Comparison of ENCODE assay signal across 16 cellular contexts in the genomic region with DNA sequence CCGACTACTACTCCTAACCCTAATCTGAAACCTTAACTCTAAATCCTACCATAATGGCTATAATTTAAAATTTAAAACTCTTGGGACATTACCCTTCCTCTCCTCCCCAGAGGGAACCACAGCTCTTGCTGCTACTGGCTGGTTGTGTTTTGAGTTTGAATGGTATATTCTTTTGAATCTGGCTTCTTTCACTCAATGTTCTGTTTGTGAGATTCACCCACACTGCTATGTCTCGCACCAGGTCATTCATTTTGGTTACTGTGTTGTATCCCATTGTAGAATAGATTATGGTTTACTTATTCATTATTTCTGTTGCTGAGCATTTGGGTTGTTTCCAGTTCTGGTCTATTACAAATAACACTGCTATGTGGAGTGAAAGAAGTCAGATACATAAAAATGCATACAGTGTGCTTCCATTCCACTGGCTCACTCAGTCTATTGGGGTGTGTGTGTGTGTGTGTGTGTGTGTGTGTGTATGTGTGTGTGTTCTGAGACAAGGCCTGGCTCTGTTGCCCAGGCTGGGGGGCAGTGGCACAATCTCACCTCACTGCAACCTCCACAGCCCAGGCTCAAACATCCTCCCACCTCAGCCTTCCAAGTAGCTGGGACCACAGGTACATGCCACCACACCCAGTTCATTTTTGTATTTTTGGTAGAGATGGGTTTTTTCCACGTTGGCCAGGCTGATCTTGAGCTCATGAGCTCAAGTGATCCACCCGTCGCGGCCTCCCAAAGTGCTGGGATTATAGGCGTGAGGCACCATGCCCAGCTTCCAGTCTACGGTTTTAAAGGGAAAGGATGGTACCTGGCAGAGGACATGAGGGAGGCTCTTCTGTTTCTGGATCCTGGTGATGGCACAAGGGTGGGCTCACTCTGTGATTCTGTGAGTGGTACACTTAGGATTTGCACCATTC. TPM values are rescaled to one million over a fixed set of nuclear protein-coding genes. Genes with fewer than 3 reads are reported as not detected.
DNase-seq lines count a peak whose midpoint lies in the region; TF ChIP-seq lines count a peak whose summit lies in the region.
"Had no signal": no experiment of that assay in that cellular context is flagged by ENCODE, and none has a peak within 500 bp of the region (broad histone marks: within the 10 kb centered on the region; RNA-seq: fewer than 3 reads in every experiment).

No MANE protein-coding gene starts in this region.

- peaks cover 6% of the 10 kb centered on the region for H3K4me1 Mint-ChIP-seq in activated T-helper 2 cell treated with anti-CD3 and anti-CD28 coated beads, Interferon-gamma antibody, Interleukin-2, Interleukin-4, amounts not matched to agents 10 μg/mL and 5 μg/mL and 100 μg/mL, durations not matched to agents 14 hours and 24 hours and 36 hours (ENCODE audit: low read depth)
- no peaks in the 10 kb centered on the region for H3K4me1 Mint-ChIP-seq in mesothelial cell of epicardium
- H3K4me1 Mint-ChIP-seq: central memory CD8-positive, alpha-beta T cell; endodermal cell had no signal

- peak; percentile 55 for DNase-seq in AG08396 (ENCODE audit: low spot score)
- peak; percentile 29 for DNase-seq in LHCN-M2 (ENCODE audit: low read depth)
- peak; percentile 11 for DNase-seq in ecto neural progenitor cell (ENCODE audit: low spot score)
- peak; percentile 86 for DNase-seq in kidney tubule cell (ENCODE audit: low spot score)
- no peak for DNase-seq in NCI-H748 treated with DMSO at 0.1 percent for 48 hours (lab: John Stamatoyannopoulos, UW)
- DNase-seq in activated T-helper 2 cell treated with anti-CD3 and anti-CD28 coated beads, Interferon-gamma antibody, Interleukin-2, Interleukin-4, amounts not matched to agents 10 μg/mL and 5 μg/mL and 100 μg/mL, durations not matched to agents 14 hours and 24 hours and 36 hours (ENCODE audit: low spot score): no peak
- DNase-seq in DMS53 treated with DMSO at 0.1 percent for 48 hours (lab: John Stamatoyannopoulos, UW; ENCODE audit: unreplicated experiment): no peak
- DNase-seq in mesothelial cell of epicardium (ENCODE audit: low spot score in 2 of 2, unreplicated experiment in 2 of 2): no peak
- DNase-seq: activated CD4-positive, alpha-beta T cell treated with anti-CD3 and anti-CD28 coated beads for 48 hours; activated T-cell treated with anti-CD3 and anti-CD28 coated beads, Interleukin-2, amount 50 U/mL, for 24 hours; Calu3; endodermal cell; T-helper 9 cell had no signal

- no peaks in the 10 kb centered on the region for H3K9me3 Mint-ChIP-seq in activated T-helper 2 cell treated with anti-CD3 and anti-CD28 coated beads, Interferon-gamma antibody, Interleukin-2, Interleukin-4, amounts not matched to agents 10 μg/mL and 5 μg/mL and 100 μg/mL, durations not matched to agents 14 hours and 24 hours and 36 hours
- peaks cover 9% of the 10 kb centered on the region for H3K9me3 Mint-ChIP-seq in mesothelial cell of epicardium
- H3K9me3 Mint-ChIP-seq: central memory CD8-positive, alpha-beta T cell; stimulated activated naive CD8-positive, alpha-beta T cell treated with anti-CD3 and anti-CD28 coated beads, Interleukin-15, Interleukin-2, amounts not matched to agents 100 ng/mL and 50 ng/mL, for 24 hours had no signal

- H3K27ac Mint-ChIP-seq in activated T-helper 2 cell treated with anti-CD3 and anti-CD28 coated beads, Interferon-gamma antibody, Interleukin-2, Interleukin-4, amounts not matched to agents 10 μg/mL and 5 μg/mL and 100 μg/mL, durations not matched to agents 14 hours and 24 hours and 36 hours: no peak overlapping the region
- H3K27ac Mint-ChIP-seq in mesothelial cell of epicardium: no peak overlapping the region
- H3K27ac Mint-ChIP-seq: activated naive CD8-positive, alpha-beta T cell; activated T-cell treated with anti-CD3 and anti-CD28 coated beads, Interleukin-2, amount 50 U/mL, for 24 hours; endodermal cell; stimulated activated naive CD8-positive, alpha-beta T cell treated with anti-CD3 and anti-CD28 coated beads, Interleukin-15, Interleukin-2, amounts not matched to agents 100 ng/mL and 50 ng/mL, for 24 hours had no signal

- intact Hi-C loops in activated T-helper 2 cell treated with anti-CD3 and anti-CD28 coated beads, Interferon-gamma antibody, Interleukin-2, Interleukin-4, amounts not matched to agents 10 μg/mL and 5 μg/mL and 100 μg/mL, durations not matched to agents 14 hours and 24 hours and 36 hours (cut with micrococcal nuclease): no loop called here

- peaks cover 26% of the 10 kb centered on the region for H3K27me3 Mint-ChIP-seq in activated T-helper 2 cell treated with anti-CD3 and anti-CD28 coated beads, Interferon-gamma antibody, Interleukin-2, Interleukin-4, amounts not matched to agents 10 μg/mL and 5 μg/mL and 100 μg/mL, durations not matched to agents 14 hours and 24 hours and 36 hours (ENCODE audit: low read depth)
- peaks cover 12% of the 10 kb centered on the region for H3K27me3 Mint-ChIP-seq in mesothelial cell of epicardium (ENCODE audit: low read depth)

- TF ChIP-seq CTCF in mesothelial cell of epicardium (IDR thresholded peaks at IDR 0.05; ENCODE audit: unreplicated experiment): no peak

- H3K4me3 Mint-ChIP-seq in activated T-helper 2 cell treated with anti-CD3 and anti-CD28 coated beads, Interferon-gamma antibody, Interleukin-2, Interleukin-4, amounts not matched to agents 10 μg/mL and 5 μg/mL and 100 μg/mL, durations not matched to agents 14 hours and 24 hours and 36 hours (ENCODE audit: low read depth): no peak overlapping the region
- no peak overlapping the region for H3K4me3 Mint-ChIP-seq in mesothelial cell of epicardium
- H3K4me3 Mint-ChIP-seq: activated naive CD8-positive, alpha-beta T cell; activated T-cell treated with anti-CD3 and anti-CD28 coated beads, Interleukin-2, amount 50 U/mL, for 24 hours; central memory CD8-positive, alpha-beta T cell; endodermal cell; stimulated activated naive CD8-positive, alpha-beta T cell treated with anti-CD3 and anti-CD28 coated beads, Interleukin-15, Interleukin-2, amounts not matched to agents 100 ng/mL and 50 ng/mL, for 24 hours had no signal

- no peaks in the 10 kb centered on the region for H3K36me3 Mint-ChIP-seq in activated T-helper 2 cell treated with anti-CD3 and anti-CD28 coated beads, Interferon-gamma antibody, Interleukin-2, Interleukin-4, amounts not matched to agents 10 μg/mL and 5 μg/mL and 100 μg/mL, durations not matched to agents 14 hours and 24 hours and 36 hours (ENCODE audit: low read depth)
- no peaks in the 10 kb centered on the region for H3K36me3 Mint-ChIP-seq in mesothelial cell of epicardium
- H3K36me3 Mint-ChIP-seq: activated naive CD8-positive, alpha-beta T cell had no signal

RNA-seq across cellular contexts. Expression of gene SYNM, which starts 19.2 kb away (rescaled TPM):
- total RNA-seq in LHCN-M2 (2014; rRNA removed) (5.2 and 5.6 TPM in 2 replicates), mesothelial cell of epicardium (1.2 to 1.4 TPM (median 1.3 TPM) in 3 replicates)
- 5.2 TPM for polyA plus RNA-seq in LHCN-M2 (2012)
- total RNA-seq in activated T-helper 2 cell treated with anti-CD3 and anti-CD28 coated beads, Interferon-gamma antibody, Interleukin-2, Interleukin-4, amounts not matched to agents 10 μg/mL and 5 μg/mL and 100 μg/mL, durations not matched to agents 14 hours and 24 hours and 36 hours: 0.46 and 0.55 TPM in 2 replicates

Comparison
In these comparisons a context has a peak if more than half of its experiments do, and no peak if none do; other contexts are left out.
1. DNase-seq: peak in AG08396 (single experiment), LHCN-M2 (single experiment), ecto neural progenitor cell (single experiment) and kidney tubule cell (single experiment); none in NCI-H748 treated with DMSO at 0.1 percent for 48 hours (single experiment), activated T-helper 2 cell treated with anti-CD3 and anti-CD28 coated beads, Interferon-gamma antibody, Interleukin-2, Interleukin-4, amounts not matched to agents 10 μg/mL and 5 μg/mL and 100 μg/mL, durations not matched to agents 14 hours and 24 hours and 36 hours (single experiment), DMS53 treated with DMSO at 0.1 percent for 48 hours (single experiment) and mesothelial cell of epicardium (0 of 2).